Comparison of ENCODE assay signal across 21 cellular contexts in the genomic region with DNA sequence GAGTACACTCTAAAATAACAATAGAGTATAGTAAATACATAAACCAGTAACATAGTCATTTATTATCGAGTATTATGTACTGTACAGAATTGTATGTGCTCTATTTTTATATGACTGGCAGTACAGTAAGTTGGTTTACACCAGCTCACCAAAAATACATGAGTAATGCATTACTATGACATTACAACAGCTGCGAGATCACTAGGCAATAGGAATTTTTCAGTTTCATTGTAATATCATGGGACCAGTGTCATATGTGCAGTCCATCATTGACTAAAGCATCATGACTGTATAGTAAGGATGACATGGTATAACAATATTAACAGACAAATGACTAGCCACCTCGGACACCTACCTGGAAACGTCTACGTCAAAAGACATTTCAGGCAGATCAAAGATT.
"Had no signal": no experiment of that assay in that cellular context is flagged by ENCODE, and none has a peak within 500 bp of the region (broad histone marks: within the 10 kb centered on the region; RNA-seq: fewer than 3 reads in every experiment).

No MANE protein-coding gene starts in this region.

- H3K36me3 Mint-ChIP-seq: naive thymus-derived CD8-positive, alpha-beta T cell; stimulated activated naive B cell treated with anti-CD40 and anti-IgM and Interleukin-4, amounts not matched to agents 10 μg/mL and 1 μg/mL and 100 μg/mL, for 72 hours had no signal

- H3K4me1 Mint-ChIP-seq: naive thymus-derived CD8-positive, alpha-beta T cell; stimulated activated naive B cell treated with anti-CD40 and anti-IgM and Interleukin-4, amounts not matched to agents 10 μg/mL and 1 μg/mL and 100 μg/mL, for 72 hours; stimulated activated naive CD8-positive, alpha-beta T cell treated with anti-CD3 and anti-CD28 coated beads, Interleukin-15, amount 100 ng/mL, for 72 hours had no signal

- H3K27me3 ChIP-seq: gastroesophageal sphincter, neutrophil, right lobe of liver, transverse colon had no signal

- H3K27ac ChIP-seq: gastroesophageal sphincter, neutrophil, psoas muscle, spleen, thoracic aorta, transverse colon had no signal

- H3K27me3 Mint-ChIP-seq: dendritic cell treated with granulocyte-macrophage colony-stimulating factor and Interleukin-4, amounts not matched to agents 40 ng/mL and 50 ng/mL, for 4 days; stimulated activated naive CD8-positive, alpha-beta T cell treated with anti-CD3 and anti-CD28 coated beads, Interleukin-15, amount 100 ng/mL, for 72 hours had no signal

- H3K27ac Mint-ChIP-seq: dendritic cell treated with granulocyte-macrophage colony-stimulating factor and Interleukin-4, amounts not matched to agents 40 ng/mL and 50 ng/mL, for 4 days; naive thymus-derived CD8-positive, alpha-beta T cell; stimulated activated naive B cell treated with anti-CD40 and anti-IgM and Interleukin-4, amounts not matched to agents 10 μg/mL and 1 μg/mL and 100 μg/mL, for 72 hours; stimulated activated naive CD8-positive, alpha-beta T cell treated with anti-CD3 and anti-CD28 coated beads, Interleukin-15, amount 100 ng/mL, for 72 hours had no signal

- H3K9me3 Mint-ChIP-seq: dendritic cell treated with granulocyte-macrophage colony-stimulating factor and Interleukin-4, amounts not matched to agents 40 ng/mL and 50 ng/mL, for 4 days; naive thymus-derived CD8-positive, alpha-beta T cell; stimulated activated naive B cell treated with anti-CD40 and anti-IgM and Interleukin-4, amounts not matched to agents 10 μg/mL and 1 μg/mL and 100 μg/mL, for 72 hours; stimulated activated naive CD8-positive, alpha-beta T cell treated with anti-CD3 and anti-CD28 coated beads, Interleukin-15, amount 100 ng/mL, for 72 hours had no signal

- H3K4me1 ChIP-seq: gastroesophageal sphincter, psoas muscle, spleen had no signal

- FAIRE-seq: colon had no signal

- DNase-seq: kidney; left colon; left ventricle myocardium superior; mucosa of descending colon; naive thymus-derived CD8-positive, alpha-beta T cell; psoas muscle; retina; right lobe of liver; spleen; stimulated activated CD4-positive, alpha-beta T cell treated with anti-CD3 and anti-CD28 coated beads, Interleukin-15, amount 100 ng/mL, for 24 hours; stimulated activated CD4-positive, alpha-beta T cell treated with anti-CD3 and anti-CD28 coated beads, Interleukin-1b, Interleukin-23, amount 100 ng/mL, for 48 hours; stimulated activated CD4-positive, alpha-beta T cell treated with anti-CD3 and anti-CD28 coated beads, Interleukin-4, amount 100 ng/mL, for 4 hours; stimulated activated naive B cell treated with anti-CD40 and anti-IgM and Interleukin-4, amounts not matched to agents 10 μg/mL and 1 μg/mL and 100 μg/mL, for 72 hours; stimulated activated naive CD8-positive, alpha-beta T cell treated with anti-CD3 and anti-CD28 coated beads, Interleukin-15, amount 100 ng/mL, for 72 hours; transverse colon had no signal

- H3K36me3 ChIP-seq: neutrophil, right lobe of liver, spleen, transverse colon had no signal

- H3K9me3 ChIP-seq: gastroesophageal sphincter, mucosa of descending colon, neutrophil, psoas muscle, right lobe of liver, spleen, thoracic aorta, transverse colon had no signal

- H3K4me3 ChIP-seq: gastroesophageal sphincter, lung, mucosa of descending colon, psoas muscle, right lobe of liver, spleen, thoracic aorta, transverse colon had no signal

- H3K4me3 Mint-ChIP-seq: dendritic cell treated with granulocyte-macrophage colony-stimulating factor and Interleukin-4, amounts not matched to agents 40 ng/mL and 50 ng/mL, for 4 days; naive thymus-derived CD8-positive, alpha-beta T cell; stimulated activated naive B cell treated with anti-CD40 and anti-IgM and Interleukin-4, amounts not matched to agents 10 μg/mL and 1 μg/mL and 100 μg/mL, for 72 hours; stimulated activated naive CD8-positive, alpha-beta T cell treated with anti-CD3 and anti-CD28 coated beads, Interleukin-15, amount 100 ng/mL, for 72 hours had no signal
